In genomic region chr20:44688053-44688625, GRCh38 we compare ENCODE assay signal across 27 cellular contexts. TPM values are rescaled to one million over a fixed set of nuclear protein-coding genes. Genes with fewer than 3 reads are reported as not detected.
DNase-seq lines count a peak whose midpoint lies in the region; ATAC-seq, FAIRE-seq and TF ChIP-seq lines count a peak whose summit lies in the region.
"Had no signal": no experiment of that assay in that cellular context is flagged by ENCODE, and none has a peak within 500 bp of the region (broad histone marks: within the 10 kb centered on the region; RNA-seq: fewer than 3 reads in every experiment).

No MANE protein-coding gene starts in this region.

- H3K4me3 ChIP-seq in astrocyte of the spinal cord (ENCODE audit: low read depth, low read length) = no peak overlapping the region
- H3K4me3 ChIP-seq: esophagus muscularis mucosa, suprapubic skin had no signal

- peak; percentile 16 for FAIRE-seq in HTR-8/SVneo (lab: Jason Lieb, UNC)
- FAIRE-seq: GM12892, GM19239 had no signal

- no peak overlapping the region for H3K27ac Mint-ChIP-seq in stimulated activated effector memory CD8-positive, alpha-beta T cell treated with anti-CD3 and anti-CD28 coated beads, Interleukin-12 subunit alpha, Interleukin-12 subunit beta, amount 100 ng/mL, for 72 hours
- H3K27ac Mint-ChIP-seq: activated T-cell treated with anti-CD3 and anti-CD28 coated beads, Interleukin-2, amount 50 U/mL, for 24 hours; B cell; naive thymus-derived CD8-positive, alpha-beta T cell; T-cell had no signal

- in situ Hi-C loops in astrocyte of the spinal cord (cut with HindIII; ENCODE audit: low sequenced_read_pairs) = no loop called here

- ATAC-seq in stimulated activated effector memory CD8-positive, alpha-beta T cell treated with anti-CD3 and anti-CD28 coated beads, Interleukin-12 subunit alpha, Interleukin-12 subunit beta, amount 100 ng/mL, for 72 hours = no peak
- ATAC-seq: naive thymus-derived CD8-positive, alpha-beta T cell; T-cell had no signal

- no peaks in the 10 kb centered on the region for H3K9me3 Mint-ChIP-seq in stimulated activated effector memory CD8-positive, alpha-beta T cell treated with anti-CD3 and anti-CD28 coated beads, Interleukin-12 subunit alpha, Interleukin-12 subunit beta, amount 100 ng/mL, for 72 hours
- H3K9me3 Mint-ChIP-seq: naive thymus-derived CD8-positive, alpha-beta T cell had no signal

- TF ChIP-seq CTCF in astrocyte of the spinal cord (IDR thresholded peaks at IDR 0.05; ENCODE audit: low read depth, low read length) = peak; percentile 12

- H3K4me3 Mint-ChIP-seq in stimulated activated effector memory CD8-positive, alpha-beta T cell treated with anti-CD3 and anti-CD28 coated beads, Interleukin-12 subunit alpha, Interleukin-12 subunit beta, amount 100 ng/mL, for 72 hours = no peak overlapping the region
- H3K4me3 Mint-ChIP-seq: activated T-cell treated with anti-CD3 and anti-CD28 coated beads, Interleukin-2, amount 50 U/mL, for 24 hours; B cell; naive thymus-derived CD8-positive, alpha-beta T cell; T-cell had no signal

- DNase-seq in HTR-8/SVneo (ENCODE audit: insufficient read length, low spot score) = no peak
- DNase-seq in astrocyte of the spinal cord (ENCODE audit: low read depth, low spot score) = no peak
- DNase-seq in globus pallidus (ENCODE audit: low spot score) = peak; percentile 78
- no peak for DNase-seq in SIG-M5 treated with dmso at 0.1 percent for 504 hours (lab: John Stamatoyannopoulos, UW; ENCODE audit: unreplicated experiment)
- DNase-seq in stimulated activated CD4-positive, alpha-beta T cell treated with anti-CD3 and anti-CD28 coated beads, Interleukin-4, amount 100 ng/mL, for 24 hours = no peak
- DNase-seq in stimulated activated effector memory CD8-positive, alpha-beta T cell treated with anti-CD3 and anti-CD28 coated beads, Interleukin-12 subunit alpha, Interleukin-12 subunit beta, amount 100 ng/mL, for 72 hours (ENCODE audit: low spot score in 2 of 2) = no peak
- DNase-seq: activated CD8-positive, alpha-beta memory T cell treated with anti-CD3 and anti-CD28 coated beads for 24 hours; activated naive CD4-positive, alpha-beta T cell; activated T-cell treated with anti-CD3 and anti-CD28 coated beads, Interleukin-2, amount 50 U/mL, for 24 hours; amniotic stem cell; central memory CD4-positive, alpha-beta T cell; DND-41; effector memory CD4-positive, alpha-beta T cell; glutamatergic neuron; naive thymus-derived CD8-positive, alpha-beta T cell; NCI-H1105; NCI-H2029 treated with DMSO at 0.1 percent for 48 hours; NCI-H82; Right ventricle myocardium superior; T-cell had no signal

- no peaks in the 10 kb centered on the region for H3K36me3 Mint-ChIP-seq in stimulated activated effector memory CD8-positive, alpha-beta T cell treated with anti-CD3 and anti-CD28 coated beads, Interleukin-12 subunit alpha, Interleukin-12 subunit beta, amount 100 ng/mL, for 72 hours
- H3K36me3 Mint-ChIP-seq: naive thymus-derived CD8-positive, alpha-beta T cell; T-cell had no signal

- H3K27ac ChIP-seq in temporal lobe (ENCODE audit: low read depth, low read length) = peak overlapping the region; percentile 7
- H3K27ac ChIP-seq: parathyroid adenoma, suprapubic skin had no signal

- H3K4me1 Mint-ChIP-seq in stimulated activated effector memory CD8-positive, alpha-beta T cell treated with anti-CD3 and anti-CD28 coated beads, Interleukin-12 subunit alpha, Interleukin-12 subunit beta, amount 100 ng/mL, for 72 hours = peaks cover 8% of the 10 kb centered on the region

RNA-seq across cellular contexts. Expression of gene CCN5, which starts 27.0 kb away (rescaled TPM):
- total RNA-seq in temporal lobe = not detected
- total RNA-seq: B cell; naive thymus-derived CD8-positive, alpha-beta T cell had no signal

RNA-seq across cellular contexts. Expression of gene ADA, which starts 36.6 kb away (rescaled TPM):
- total RNA-seq in temporal lobe = 1.5 TPM

RNA-seq across cellular contexts. Expression of gene KCNK15, which starts 57.5 kb away (rescaled TPM):
- not detected for total RNA-seq in temporal lobe
- total RNA-seq: naive thymus-derived CD8-positive, alpha-beta T cell had no signal
